ENCODE assay signal across 13 cellular contexts in genomic region chr7:23272275-23272674, GRCh38. TPM values are rescaled to one million over a fixed set of nuclear protein-coding genes. Genes with fewer than 3 reads are reported as not detected.
"Had no signal": no experiment of that assay in that cellular context is flagged by ENCODE, and none has a peak within 500 bp of the region (broad histone marks: within the 10 kb centered on the region; RNA-seq: fewer than 3 reads in every experiment).

No MANE protein-coding gene starts in this region.

- H3K27me3 Mint-ChIP-seq: activated naive CD8-positive, alpha-beta T cell had no signal

- H3K9me3 ChIP-seq: heart left ventricle, pancreas, psoas muscle, right atrium auricular region, thyroid gland had no signal

- H3K27ac ChIP-seq: heart left ventricle, pancreas, right atrium auricular region, thyroid gland had no signal

- H3K36me3 ChIP-seq: pancreas, thyroid gland had no signal

- H3K9me3 Mint-ChIP-seq: activated CD4-positive, alpha-beta memory T cell treated with anti-CD3 and anti-CD28 coated beads for 36 hours; natural killer cell treated with Interleukin-12 subunit alpha and Interleukin-12 subunit beta and Interleukin-15 and Interleukin-18, amount 100 ng/mL, for 72 hours had no signal

- H3K4me1 ChIP-seq: right atrium auricular region, thyroid gland had no signal

- H3K4me3 Mint-ChIP-seq: activated CD4-positive, alpha-beta memory T cell treated with anti-CD3 and anti-CD28 coated beads for 36 hours; activated naive CD8-positive, alpha-beta T cell had no signal

- DNase-seq: activated CD4-positive, alpha-beta memory T cell treated with anti-CD3 and anti-CD28 coated beads for 36 hours; activated gamma-delta T cell treated with Interleukin-2 at 50 U/mL for 16 hours; heart left ventricle; left cardiac atrium; pancreas; psoas muscle; stimulated activated CD4-positive, alpha-beta T cell treated with anti-CD3 and anti-CD28 coated beads, Interleukin-4, amount 100 ng/mL, for 24 hours; stimulated activated naive CD8-positive, alpha-beta T cell treated with anti-CD3 and anti-CD28 coated beads, Interleukin-15, Interleukin-2, amounts not matched to agents 100 U/mL and 50 U/mL, for 24 hours; thyroid gland had no signal

- H3K27ac Mint-ChIP-seq: activated naive CD8-positive, alpha-beta T cell had no signal

- H3K27me3 ChIP-seq: heart left ventricle, pancreas, right atrium auricular region, thyroid gland had no signal

- H3K36me3 Mint-ChIP-seq: activated CD4-positive, alpha-beta memory T cell treated with anti-CD3 and anti-CD28 coated beads for 36 hours; activated naive CD8-positive, alpha-beta T cell; natural killer cell treated with Interleukin-12 subunit alpha and Interleukin-12 subunit beta and Interleukin-15 and Interleukin-18, amount 100 ng/mL, for 72 hours had no signal

- H3K4me3 ChIP-seq: heart left ventricle, pancreas, right atrium auricular region, thyroid gland had no signal

RNA-seq across cellular contexts. Expression of gene GPNMB, which starts 25.7 kb away (rescaled TPM):
- total RNA-seq: natural killer cell treated with Interleukin-12 subunit alpha and Interleukin-12 subunit beta and Interleukin-15 and Interleukin-18, amount 100 ng/mL, for 72 hours; T-helper 17 cell had no signal
